In the genomic region with DNA sequence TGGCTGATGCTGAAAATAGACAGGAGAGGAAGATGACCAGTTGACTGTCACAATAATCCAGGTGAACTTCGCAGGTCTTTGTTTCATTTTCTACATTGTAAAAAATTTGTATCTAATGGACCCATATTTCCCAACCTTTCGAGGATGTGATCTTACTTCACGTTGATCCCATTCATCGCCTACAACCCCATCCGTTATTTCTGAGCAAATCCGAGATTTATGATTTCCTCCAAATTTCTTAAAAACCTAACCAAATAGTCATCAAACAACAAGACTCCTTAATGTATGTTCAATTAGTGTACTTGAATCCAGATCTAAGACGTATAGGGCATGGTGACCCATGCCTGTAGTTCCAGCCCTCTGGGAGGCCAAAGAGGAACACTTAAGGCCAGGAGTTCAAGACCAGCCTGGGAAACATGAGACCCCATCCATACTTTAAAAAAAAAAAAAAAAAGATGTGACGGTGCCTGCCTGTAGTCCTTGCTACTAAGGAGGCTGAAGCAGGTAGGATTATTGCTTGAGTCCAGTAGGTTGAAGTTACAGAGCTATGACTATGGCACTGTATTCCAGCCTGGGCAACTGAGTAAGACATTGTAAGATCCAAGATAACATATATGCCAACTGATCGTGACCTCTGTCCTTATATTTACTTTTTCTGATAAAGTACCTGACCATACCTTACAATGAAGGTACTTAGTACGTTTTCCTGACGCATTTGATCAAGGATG, we compare ENCODE assay signal across 27 cellular contexts. TPM values are rescaled to one million over a fixed set of nuclear protein-coding genes. Genes with fewer than 3 reads are reported as not detected.
DNase-seq lines count a peak whose midpoint lies in the region; ATAC-seq and TF ChIP-seq lines count a peak whose summit lies in the region.
"Had no signal": no experiment of that assay in that cellular context is flagged by ENCODE, and none has a peak within 500 bp of the region (broad histone marks: within the 10 kb centered on the region; RNA-seq: fewer than 3 reads in every experiment).

No MANE protein-coding gene starts in this region.

- H3K36me3 ChIP-seq in Loucy (ENCODE audit: insufficient read depth, low read length) (peaks cover 60% of the 10 kb centered on the region), endodermal cell (ENCODE audit: control insufficient read depth, insufficient read depth, low read length) (peaks cover 90% of the 10 kb centered on the region)

- H3K36me3 Mint-ChIP-seq in stimulated activated naive CD8-positive, alpha-beta T cell treated with anti-CD3 and anti-CD28 coated beads, Interleukin-15, Interleukin-2, amounts not matched to agents 100 ng/mL and 50 ng/mL, for 24 hours (ENCODE audit: low read depth) = peaks cover 84% of the 10 kb centered on the region
- peaks cover 66% of the 10 kb centered on the region for H3K36me3 Mint-ChIP-seq in endodermal cell (ENCODE audit: low read depth)

- H3K4me1 ChIP-seq in Loucy (ENCODE audit: insufficient read depth, low read length, poor library complexity, severe bottlenecking) (peaks cover 28% of the 10 kb centered on the region), endodermal cell (ENCODE audit: control insufficient read depth, insufficient read depth, low read length) (no peaks in the 10 kb centered on the region)

- no peaks in the 10 kb centered on the region for H3K9me3 Mint-ChIP-seq in stimulated activated naive CD8-positive, alpha-beta T cell treated with anti-CD3 and anti-CD28 coated beads, Interleukin-15, Interleukin-2, amounts not matched to agents 100 ng/mL and 50 ng/mL, for 24 hours
- no peaks in the 10 kb centered on the region for H3K9me3 Mint-ChIP-seq in stimulated activated naive CD8-positive, alpha-beta T cell treated with anti-CD3 and anti-CD28 coated beads, Interleukin-15, amount 100 ng/mL, for 72 hours
- H3K9me3 Mint-ChIP-seq in endodermal cell = no peaks in the 10 kb centered on the region
- H3K9me3 Mint-ChIP-seq: activated CD4-positive, alpha-beta T cell treated with anti-CD3 and anti-CD28 coated beads, Interleukin-2, amount 10 ng/mL, durations not matched to agents 7 days and 5 days; CD8-positive, alpha-beta memory T cell; central memory CD8-positive, alpha-beta T cell; nephron; stimulated activated memory B cell treated with anti-CD40 and anti-IgM and Interleukin-4, amounts not matched to agents 10 μg/mL and 1 μg/mL and 100 μg/mL, for 72 hours had no signal

- H4K20me1 ChIP-seq in Loucy (ENCODE audit: insufficient read depth, low read length, poor library complexity, severe bottlenecking) = peaks cover 61% of the 10 kb centered on the region

- H3F3A ChIP-seq in Loucy (ENCODE audit: low read depth) = peaks cover 4% of the 10 kb centered on the region; the same call in 1 of the 2 replicates

- H3K4me3 Mint-ChIP-seq in stimulated activated naive CD8-positive, alpha-beta T cell treated with anti-CD3 and anti-CD28 coated beads, Interleukin-15, Interleukin-2, amounts not matched to agents 100 ng/mL and 50 ng/mL, for 24 hours = no peak overlapping the region
- H3K4me3 Mint-ChIP-seq in stimulated activated naive CD8-positive, alpha-beta T cell treated with anti-CD3 and anti-CD28 coated beads, Interleukin-15, amount 100 ng/mL, for 72 hours = no peak overlapping the region
- H3K4me3 Mint-ChIP-seq in endodermal cell = no peak overlapping the region
- H3K4me3 Mint-ChIP-seq: activated CD4-positive, alpha-beta T cell treated with anti-CD3 and anti-CD28 coated beads, Interleukin-2, amount 10 ng/mL, durations not matched to agents 7 days and 5 days; central memory CD8-positive, alpha-beta T cell; nephron; stimulated activated memory B cell treated with anti-CD40 and anti-IgM and Interleukin-4, amounts not matched to agents 10 μg/mL and 1 μg/mL and 100 μg/mL, for 72 hours had no signal

- H3K4me2 ChIP-seq in Loucy (ENCODE audit: low read depth, low read length, poor library complexity, severe bottlenecking) = peak overlapping the region; percentile 11

- H3K9me2 ChIP-seq in Loucy (replicated peaks; ENCODE audit: low read depth, low read length) = no peaks in the 10 kb centered on the region

- H3K79me2 ChIP-seq in Loucy (ENCODE audit: insufficient read depth, low read length) = peaks cover 56% of the 10 kb centered on the region

- no peaks in the 10 kb centered on the region for H3K27me3 Mint-ChIP-seq in stimulated activated naive CD8-positive, alpha-beta T cell treated with anti-CD3 and anti-CD28 coated beads, Interleukin-15, Interleukin-2, amounts not matched to agents 100 ng/mL and 50 ng/mL, for 24 hours
- no peaks in the 10 kb centered on the region for H3K27me3 Mint-ChIP-seq in stimulated activated naive CD8-positive, alpha-beta T cell treated with anti-CD3 and anti-CD28 coated beads, Interleukin-15, amount 100 ng/mL, for 72 hours
- H3K27me3 Mint-ChIP-seq in endodermal cell (ENCODE audit: insufficient read depth) = no peaks in the 10 kb centered on the region
- H3K27me3 Mint-ChIP-seq: activated CD4-positive, alpha-beta T cell treated with anti-CD3 and anti-CD28 coated beads, Interleukin-2, amount 10 ng/mL, durations not matched to agents 7 days and 5 days; CD8-positive, alpha-beta memory T cell; central memory CD8-positive, alpha-beta T cell; stimulated activated memory B cell treated with anti-CD40 and anti-IgM and Interleukin-4, amounts not matched to agents 10 μg/mL and 1 μg/mL and 100 μg/mL, for 72 hours had no signal

- H3K9ac ChIP-seq in Loucy (ENCODE audit: low read depth, low read length, poor library complexity, severe bottlenecking) (no peak overlapping the region), endodermal cell (ENCODE audit: extremely low read depth, low read length, poor library complexity, severe bottlenecking) (no peak overlapping the region)

- H3K27ac ChIP-seq in endodermal cell (ENCODE audit: low read depth, low read length) = no peak overlapping the region
- H3K27ac ChIP-seq: ascending aorta, dorsolateral prefrontal cortex, epithelial cell of prostate, left lung, testis had no signal

- H3K4me3 ChIP-seq in Loucy (ENCODE audit: low read length, poor library complexity, severe bottlenecking) = no peak overlapping the region
- H3K4me3 ChIP-seq in endodermal cell (ENCODE audit: low read length) = no peak overlapping the region
- H3K4me3 ChIP-seq: ascending aorta, dorsolateral prefrontal cortex, left lung, testis had no signal

- no peak for ATAC-seq in stimulated activated naive CD8-positive, alpha-beta T cell treated with anti-CD3 and anti-CD28 coated beads, Interleukin-15, amount 100 ng/mL, for 72 hours
- ATAC-seq: left lung; Right ventricle myocardium inferior; stimulated activated memory B cell treated with anti-CD40 and anti-IgM and Interleukin-4, amounts not matched to agents 10 μg/mL and 1 μg/mL and 100 μg/mL, for 72 hours had no signal

- 94 to 95% methylated on average over 6 to 11 of the region's 11 CpGs for WGBS in endodermal cell (ENCODE audit: insufficient coverage in 1 of 2, insufficient read length in 1 of 2), 2 experiments

- no peaks in the 10 kb centered on the region for H3K9me3 ChIP-seq in Loucy (ENCODE audit: insufficient read depth, low read depth, low read length)
- no peaks in the 10 kb centered on the region for H3K9me3 ChIP-seq in endodermal cell (ENCODE audit: control insufficient read depth, low read length)
- H3K9me3 ChIP-seq: ascending aorta, left lung, testis had no signal

- H3K4me1 Mint-ChIP-seq in stimulated activated naive CD8-positive, alpha-beta T cell treated with anti-CD3 and anti-CD28 coated beads, Interleukin-15, Interleukin-2, amounts not matched to agents 100 ng/mL and 50 ng/mL, for 24 hours (ENCODE audit: low read depth) = peaks cover 62% of the 10 kb centered on the region
- H3K4me1 Mint-ChIP-seq in stimulated activated naive CD8-positive, alpha-beta T cell treated with anti-CD3 and anti-CD28 coated beads, Interleukin-15, amount 100 ng/mL, for 72 hours = peaks cover 69% of the 10 kb centered on the region
- H3K4me1 Mint-ChIP-seq in endodermal cell = peaks cover 18% of the 10 kb centered on the region

- DNase-seq in stimulated activated naive CD8-positive, alpha-beta T cell treated with anti-CD3 and anti-CD28 coated beads, Interleukin-15, amount 100 ng/mL, for 72 hours = no peak
- DNase-seq in endodermal cell (no peak), cerebellar cortex (ENCODE audit: low spot score) (no peak), UCSD-AML1 (lab: John Stamatoyannopoulos, UW; ENCODE audit: unreplicated experiment) (no peak), T1000 (lab: John Stamatoyannopoulos, UW) (no peak)
- DNase-seq: activated CD4-positive, alpha-beta T cell treated with anti-CD3 and anti-CD28 coated beads, Interleukin-2, amount 10 ng/mL, durations not matched to agents 7 days and 5 days; activated CD8-positive, alpha-beta memory T cell treated with anti-CD3 and anti-CD28 coated beads, Interleukin-2, amount 50 U/mL, for 48 hours; CD8-positive, alpha-beta memory T cell; DMS79 treated with DMSO at 0.1 percent for 48 hours; dorsolateral prefrontal cortex; Kasumi-1; left lung; NCI-H1930; NCI-H345; SW 1271; testis had no signal

- TF ChIP-seq CTCF in Loucy (conservative IDR thresholded peaks at IDR 0.05; ENCODE audit: low read length) (no peak), endodermal cell (conservative IDR thresholded peaks at IDR 0.05) (no peak)

- peak overlapping the region; percentile 63 for H3K27ac Mint-ChIP-seq in stimulated activated naive CD8-positive, alpha-beta T cell treated with anti-CD3 and anti-CD28 coated beads, Interleukin-15, Interleukin-2, amounts not matched to agents 100 ng/mL and 50 ng/mL, for 24 hours
- peak overlapping the region in 1 of 2 donors; percentile 92 for H3K27ac Mint-ChIP-seq in stimulated activated naive CD8-positive, alpha-beta T cell treated with anti-CD3 and anti-CD28 coated beads, Interleukin-15, amount 100 ng/mL, for 72 hours
- peak overlapping the region; percentile 39 for H3K27ac Mint-ChIP-seq in endodermal cell
- H3K27ac Mint-ChIP-seq: activated CD4-positive, alpha-beta T cell treated with anti-CD3 and anti-CD28 coated beads, Interleukin-2, amount 10 ng/mL, durations not matched to agents 7 days and 5 days; stimulated activated memory B cell treated with anti-CD40 and anti-IgM and Interleukin-4, amounts not matched to agents 10 μg/mL and 1 μg/mL and 100 μg/mL, for 72 hours had no signal

- H3K27me3 ChIP-seq in Loucy (ENCODE audit: insufficient read depth, low read length, poor library complexity, severe bottlenecking) (peaks cover 1% of the 10 kb centered on the region), endodermal cell (ENCODE audit: control insufficient read depth, insufficient read depth, low read length, poor library complexity, severe bottlenecking) (no peaks in the 10 kb centered on the region)
- H3K27me3 ChIP-seq: ascending aorta, dorsolateral prefrontal cortex, left lung, testis had no signal

- no peak overlapping the region for H2AFZ ChIP-seq in Loucy (ENCODE audit: low read length)

RNA-seq across cellular contexts. Expression of a gene that starts 5.7 kb away (rescaled TPM):
- total RNA-seq in endodermal cell = 1,000 to 10,000 TPM; 1,341 to 1,760 TPM
- polyA plus RNA-seq in endodermal cell (2013, experiment 1 of 2) = 1,788 TPM
- polyA plus RNA-seq in endodermal cell (2013, experiment 2 of 2) = 1,750 TPM

RNA-seq across cellular contexts. Expression of a gene that starts 5.8 kb away (rescaled TPM):
- 10 to 100 TPM; 17.6 to 17.9 TPM for total RNA-seq in endodermal cell
- 17.8 TPM for polyA plus RNA-seq in endodermal cell (2013, experiment 1 of 2)
- polyA plus RNA-seq in endodermal cell (2013, experiment 2 of 2) = 14.3 TPM

RNA-seq across cellular contexts. Expression of a gene that starts 46.3 kb away (rescaled TPM):
- total RNA-seq in endodermal cell = under 1 TPM in 1 of 2 donors, not detected in 1; 0.09 TPM
- polyA plus RNA-seq in endodermal cell (2013, experiment 1 of 2) = not detected
- polyA plus RNA-seq in endodermal cell (2013, experiment 2 of 2) = not detected
- total RNA-seq: activated CD4-positive, alpha-beta T cell treated with anti-CD3 and anti-CD28 coated beads, Interleukin-2, amount 10 ng/mL, durations not matched to agents 7 days and 5 days; ascending aorta; CD8-positive, alpha-beta memory T cell; fibroblast of villous mesenchyme; OCI-LY7; posterior vena cava had no signal
- polyA plus RNA-seq: CD8-positive, alpha-beta memory T cell had no signal
